Comparison of ENCODE assay signal across 1 cellular context in the genomic region with DNA sequence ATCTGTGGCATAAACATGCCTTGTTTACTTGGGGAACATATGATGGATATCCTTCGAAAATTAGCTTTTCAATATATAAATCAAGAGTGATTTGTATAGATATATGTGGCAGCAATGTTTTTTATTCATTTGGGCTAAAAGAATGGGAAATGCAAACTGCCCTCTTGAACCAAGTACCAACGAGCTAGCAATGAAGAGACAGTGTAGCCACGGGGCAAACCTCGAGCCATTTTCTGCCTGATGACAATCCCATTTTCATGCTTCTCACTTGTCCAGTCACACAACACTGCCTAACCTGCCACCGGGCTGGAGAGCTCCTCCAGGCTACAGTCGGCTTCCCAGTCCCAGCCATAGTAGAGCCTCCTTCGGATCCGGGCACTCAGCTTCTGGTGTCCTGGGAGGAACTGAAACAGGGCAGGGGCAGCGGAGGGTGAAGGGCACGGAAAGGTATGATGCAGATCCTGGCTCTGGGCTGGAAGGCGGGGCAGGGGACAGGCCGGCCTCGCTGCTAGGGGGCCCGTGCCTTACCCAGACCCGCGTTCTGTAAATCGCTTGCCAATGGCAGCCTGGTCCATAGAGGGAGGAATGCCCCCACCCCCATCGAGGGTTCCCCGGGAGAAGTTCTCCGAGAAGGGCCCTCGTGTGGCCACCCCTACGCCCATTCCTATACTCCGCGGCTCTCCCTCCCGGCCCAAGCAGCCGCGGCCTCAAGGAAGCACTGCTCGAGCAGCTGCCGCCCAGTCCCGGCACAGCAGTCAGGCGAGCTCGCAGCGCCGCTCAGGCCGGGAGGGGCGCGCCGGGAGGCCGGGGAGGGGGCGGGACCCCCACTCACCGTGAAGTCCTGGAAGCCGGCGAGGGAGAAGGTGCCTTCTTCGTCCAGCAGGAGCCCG.
TF ChIP-seq lines count a peak whose summit lies in the region.

No MANE protein-coding gene starts in this region.

TF ChIP-seq in HCT116, 20 proteins besides CTCF, POLR2A, EP300 and RAD21 (continued from another document):
- no peak for TF ChIP-seq ZBTB33 (IDR thresholded peaks at IDR 0.05; ENCODE audit: extremely low read depth, insufficient replicate concordance, low read length)
- TF ChIP-seq EZH2phosphoT487 (IDR thresholded peaks at IDR 0.05; ENCODE audit: borderline replicate concordance), result no peak
- TF ChIP-seq JUND (IDR thresholded peaks at IDR 0.05), result no peak
- no peak for TF ChIP-seq FOSL1 (IDR thresholded peaks at IDR 0.05; ENCODE audit: low read depth)
- TF ChIP-seq YY1 (IDR thresholded peaks at IDR 0.05; ENCODE audit: extremely low read depth, insufficient replicate concordance, low read depth, low read length), result no peak
